ENCODE assay signal across 21 cellular contexts in the genomic region with DNA sequence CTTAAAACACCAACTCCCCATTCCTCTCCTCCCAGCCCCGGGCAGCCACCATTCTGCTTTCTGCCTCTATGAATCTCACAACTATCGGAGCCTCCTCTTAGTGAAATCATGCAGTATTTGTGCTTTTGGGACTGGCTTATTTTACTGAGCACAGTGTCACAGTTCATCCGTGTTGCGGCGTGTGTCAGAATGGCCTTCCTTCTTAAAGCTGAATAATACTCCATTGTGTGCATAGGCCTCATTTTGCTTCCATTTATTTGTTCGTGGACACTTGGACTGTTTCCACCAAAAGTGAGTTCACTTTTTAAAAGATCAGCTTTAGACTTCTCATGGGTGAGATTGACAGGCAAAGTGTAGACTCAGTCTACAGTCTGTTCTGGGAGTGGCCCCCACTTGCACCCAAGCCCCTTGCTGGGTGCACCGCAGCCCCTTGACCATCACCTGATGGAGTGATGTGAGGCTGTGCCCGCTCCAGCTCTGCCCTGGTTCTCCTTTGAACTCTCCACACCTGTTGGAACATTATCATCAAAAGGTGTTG. TPM values are rescaled to one million over a fixed set of nuclear protein-coding genes. Genes with fewer than 3 reads are reported as not detected.
A peak's percentile ranks its signal among the peaks of the same experiment; 100 is the strongest.
DNase-seq lines count a peak whose midpoint lies in the region; ATAC-seq and TF ChIP-seq lines count a peak whose summit lies in the region.
"Had no signal": no experiment of that assay in that cellular context is flagged by ENCODE, and none has a peak within 500 bp of the region (broad histone marks: within the 10 kb centered on the region; RNA-seq: fewer than 3 reads in every experiment).

No MANE protein-coding gene starts in this region.

- DNase-seq in Ammon's horn (ENCODE audit: low spot score): peak; percentile 67
- no peak for DNase-seq in C1 segment of cervical spinal cord (lab: John Stamatoyannopoulos, UW)
- DNase-seq in adrenal gland: no peak
- DNase-seq in hippocampal formation (lab: John Stamatoyannopoulos, UW): no peak
- no peak for DNase-seq in DMS53 treated with DMSO at 0.1 percent for 48 hours (lab: John Stamatoyannopoulos, UW; ENCODE audit: unreplicated experiment)
- DNase-seq: activated B cell treated with CpG ODN at 0.5 μM for 24 hours; activated naive CD4-positive, alpha-beta T cell treated with anti-CD3 and anti-CD28 coated beads, Interleukin-2, amount 50 U/mL, for 16 hours; CD4-positive, alpha-beta memory T cell; glutamatergic neuron; left ventricle myocardium superior; mucosa of descending colon; NCI-H1436; NCI-H82; stimulated activated CD4-positive, alpha-beta T cell treated with anti-CD3 and anti-CD28 coated beads, Interleukin-4, amount 100 ng/mL, for 1 hour; uterus had no signal

- H3K4me1 ChIP-seq in adrenal gland (replicated peaks in 1 of 2): peaks cover 0 to 7% of the 10 kb centered on the region in 2 donors
- H3K4me1 ChIP-seq: neural progenitor cell, uterus had no signal

- TF ChIP-seq POLR2A in adrenal gland (IDR thresholded peaks at IDR 0.05): no peak

- no peak overlapping the region for H3K4me3 ChIP-seq in adrenal gland
- H3K4me3 ChIP-seq: mucosa of descending colon, neural progenitor cell, smooth muscle cell, uterus had no signal

- no peaks in the 10 kb centered on the region for H3K27me3 ChIP-seq in adrenal gland
- H3K27me3 ChIP-seq: neural progenitor cell, uterus had no signal

- ATAC-seq in GM19035 (IDR thresholded peaks at IDR 0.05; ENCODE audit: unreplicated experiment) (peak; percentile 29), HG03097 (IDR thresholded peaks at IDR 0.05; ENCODE audit: low FRiP score, unreplicated experiment) (peak; percentile 14)
- ATAC-seq: mucosa of descending colon, Panc1 had no signal

- no peaks in the 10 kb centered on the region for H3K36me3 ChIP-seq in adrenal gland (replicated peaks in 1 of 2)
- H3K36me3 ChIP-seq: neural progenitor cell, uterus had no signal

- peak overlapping the region; percentile 24 for H3K27ac ChIP-seq in cingulate gyrus (ENCODE audit: low read depth, low read length)
- H3K27ac ChIP-seq in adrenal gland: no peak overlapping the region
- H3K27ac ChIP-seq: neural progenitor cell, uterus had no signal

- intact Hi-C loops in adrenal gland (cut with DNase I): no loop called here

- TF ChIP-seq CTCF in adrenal gland (IDR thresholded peaks at IDR 0.05): no peak

- 79 to 86% (median 82%) methylated on average over 8 of the region's 8 CpGs for WGBS in adrenal gland, 4 donors

- no peaks in the 10 kb centered on the region for H3K9me3 ChIP-seq in adrenal gland (replicated peaks in 1 of 3)
- H3K9me3 ChIP-seq: uterus had no signal

RNA-seq across cellular contexts. Expression of gene DUSP22, which starts 12.6 kb away (rescaled TPM):
- 10 to 100 TPM; 23.4 to 39.3 (median 34.3) TPM for total RNA-seq in adrenal gland
- polyA plus RNA-seq in adrenal gland: 10 to 100 TPM; 18.2 to 22.8 (median 22.4) TPM
